In genomic region chr15:41180206-41180789, GRCh38 we compare ENCODE assay signal across 16 cellular contexts.
"Had no signal": no experiment of that assay in that cellular context is flagged by ENCODE, and none has a peak within 500 bp of the region (broad histone marks: within the 10 kb centered on the region; RNA-seq: fewer than 3 reads in every experiment).

No MANE protein-coding gene starts in this region.

- H3K4me3 ChIP-seq: ascending aorta, colonic mucosa, ovary, thoracic aorta had no signal

- H3K27me3 ChIP-seq: ascending aorta, colonic mucosa, ovary had no signal

- H3K4me1 ChIP-seq: ascending aorta, colonic mucosa had no signal

- ATAC-seq: activated CD4-positive, alpha-beta T cell treated with anti-CD3 and anti-CD28 coated beads for 36 hours; stimulated activated naive CD8-positive, alpha-beta T cell treated with anti-CD3 and anti-CD28 coated beads, Interleukin-15, amount 100 ng/mL, for 72 hours had no signal

- H3K9me3 ChIP-seq: ascending aorta, colonic mucosa, ovary, thoracic aorta had no signal

- H3K36me3 ChIP-seq: ascending aorta, colonic mucosa, ovary, thoracic aorta had no signal

- DNase-seq: activated CD4-positive, alpha-beta memory T cell treated with anti-CD3 and anti-CD28 coated beads, Interleukin-2, amount 10 ng/mL, durations not matched to agents 7 days and 5 days; activated CD4-positive, alpha-beta T cell treated with anti-CD3 and anti-CD28 coated beads for 36 hours; activated CD8-positive, alpha-beta memory T cell treated with anti-CD3 and anti-CD28 coated beads, Interleukin-2, amount 50 U/mL, for 4 hours; activated naive CD8-positive, alpha-beta T cell treated with anti-CD3 and anti-CD28 coated beads, Interleukin-2, amount 10 ng/mL, durations not matched to agents 7 days and 5 days; colonic mucosa; effector CD4-positive, alpha-beta T cell; hippocampal formation; kidney glomerular epithelial cell; mesendoderm; nephron progenitor cell; ovary; stimulated activated CD4-positive, alpha-beta T cell treated with anti-CD3 and anti-CD28 coated beads, Interleukin-4, amount 100 ng/mL, for 1 hour; stimulated activated CD8-positive, alpha-beta memory T cell treated with anti-CD3 and anti-CD28 coated beads, Interleukin-4, amount 100 ng/mL, for 48 hours; stimulated activated naive CD8-positive, alpha-beta T cell treated with anti-CD3 and anti-CD28 coated beads, Interleukin-15, amount 100 ng/mL, for 72 hours had no signal
